10 cellular contexts compared by ENCODE assay signal in the genomic region with DNA sequence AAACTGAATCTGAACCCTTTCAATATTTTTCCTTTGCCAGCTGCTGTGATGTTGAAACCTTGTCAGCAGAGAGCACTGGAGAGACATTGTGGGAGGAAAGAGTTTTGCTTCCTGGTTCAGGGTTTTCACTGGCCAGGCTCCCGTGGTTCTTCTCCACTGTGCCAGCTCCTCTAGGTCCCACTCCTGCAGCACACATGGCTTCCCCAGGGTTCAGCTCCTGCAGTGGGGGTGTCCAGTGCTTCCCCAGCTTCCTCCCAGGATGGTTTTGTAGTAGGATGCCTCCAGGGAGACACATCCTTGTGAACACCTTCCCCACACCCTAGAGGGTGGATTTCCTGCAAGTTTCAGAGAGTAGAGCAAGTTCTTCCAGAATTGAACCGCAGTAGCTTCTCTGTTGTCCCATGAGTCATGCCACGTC. TPM values are rescaled to one million over a fixed set of nuclear protein-coding genes. Genes with fewer than 3 reads are reported as not detected.
DNase-seq lines count a peak whose midpoint lies in the region; ATAC-seq, FAIRE-seq and TF ChIP-seq lines count a peak whose summit lies in the region.
"Had no signal": no experiment of that assay in that cellular context is flagged by ENCODE, and none has a peak within 500 bp of the region (broad histone marks: within the 10 kb centered on the region; RNA-seq: fewer than 3 reads in every experiment).

No MANE protein-coding gene starts in this region.

- H3K27me3 ChIP-seq in K562 (ENCODE audit: control insufficient read depth in 2 of 2, insufficient read depth in 2 of 2, low read length in 2 of 2), result no peaks in the 10 kb centered on the region
- H3K27me3 ChIP-seq: BLaER1 treated with 17β-estradiol and CSF1 and Interleukin-3, amounts not matched to agents 10 nM and 100 nM had no signal

- H3K27ac ChIP-seq in K562 (ENCODE audit: extremely low read depth, low read depth, low read length), result no peak overlapping the region
- H3K27ac ChIP-seq: BLaER1 treated with 17β-estradiol and CSF1 and Interleukin-3, amounts not matched to agents 10 nM and 100 nM; parathyroid adenoma had no signal

- peak; percentile 37 to 53 for TF ChIP-seq RAD21 in K562 (CRISPR knock-in tag; conservative IDR thresholded peaks at IDR 0.05 in 1 of 2, IDR thresholded peaks at IDR 0.05 in 1 of 2)

- no peaks in the 10 kb centered on the region for H4K20me1 ChIP-seq in K562 (replicated peaks; ENCODE audit: control insufficient read depth, insufficient read depth, low read length)
- H4K20me1 ChIP-seq: BLaER1 treated with 17β-estradiol and CSF1 and Interleukin-3, amounts not matched to agents 10 nM and 100 nM had no signal

- no peaks in the 10 kb centered on the region for H3K79me2 ChIP-seq in K562 (ENCODE audit: control insufficient read depth, insufficient read depth, low read length)
- H3K79me2 ChIP-seq: parathyroid adenoma had no signal

- DNase-seq in NCI-H1105 treated with DMSO at 0.1 percent for 48 hours (lab: John Stamatoyannopoulos, UW), result peak; percentile 2
- DNase-seq in NCI-H1105 (lab: John Stamatoyannopoulos, UW), result no peak
- DNase-seq in NCI-H1092 (lab: John Stamatoyannopoulos, UW), result peak; percentile 0
- peak in 2 of 4 experiments; percentile 13 to 15 for DNase-seq in K562 (ENCODE audit: extremely low read depth in 1 of 4, low spot score in 3 of 4)
- DNase-seq in lung microvascular endothelial cell (ENCODE audit: low read depth in 2 of 2), result peak; percentile 22 to 43
- DNase-seq in T-helper 2 cell, result no peak
- DNase-seq in NK-92 (lab: John Stamatoyannopoulos, UW; ENCODE audit: unreplicated experiment), result no peak

- POLR2A ChIA-PET in K562 (lab: Yijun Ruan, JAX), result no interaction called here

- WGBS in K562 (ENCODE audit: insufficient coverage, low coverage, missing lambda C conversion rate), result 0% methylated on average over 3 of the region's 3 CpGs

- ATAC-seq in K562, result peak; percentile 84
- ATAC-seq in activated CD4-positive, CD25-positive, alpha-beta regulatory T cell treated with anti-CD3 and anti-CD28 coated beads, Interleukin-2, amount 50 U/mL, for 24 hours, result no peak

- no peaks in the 10 kb centered on the region for H3K9me1 ChIP-seq in K562 (ENCODE audit: control insufficient read depth, insufficient read depth, low read length)

- no peaks in the 10 kb centered on the region for H3K9me3 ChIP-seq in K562 (replicated peaks; ENCODE audit: control insufficient read depth, insufficient read depth, low read depth, low read length)

- intact Hi-C loops in K562 (cut with micrococcal nuclease), result loop anchor here (1.0 kb wide), 1 partner anchor 368 kb away; no protein-coding TSS in a partner anchor

- in situ Hi-C loops in K562 (cut with MboI), result no loop called here

- no peaks in the 10 kb centered on the region for H3K36me3 ChIP-seq in K562 (ENCODE audit: control insufficient read depth, insufficient read depth, low read length)
- H3K36me3 ChIP-seq: BLaER1 treated with 17β-estradiol and CSF1 and Interleukin-3, amounts not matched to agents 10 nM and 100 nM had no signal

- CTCF ChIA-PET in K562 (lab: Yijun Ruan, JAX; ENCODE audit: low intra/inter-chr PET ratio), result interaction anchor here (1.1 to 2.1 kb wide), 2 partner anchors 185 to 368 kb away, joined by 7 to 9 read pairs; no protein-coding TSS in a partner anchor

- H3K4me3 ChIP-seq in K562, result no peak overlapping the region
- H3K4me3 ChIP-seq: BLaER1 treated with 17β-estradiol and CSF1 and Interleukin-3, amounts not matched to agents 10 nM and 100 nM had no signal

- peak; percentile 46 for FAIRE-seq in K562 (lab: Jason Lieb, UNC)

- TF ChIP-seq CTCF in K562 (IDR thresholded peaks at IDR 0.05 in 2 of 3, conservative IDR thresholded peaks at IDR 0.05 in 1 of 3; ENCODE audit: insufficient read depth in 2 of 3, low read depth in 1 of 3, low read length in 3 of 3), result peak; percentile 36 to 54 (median 42); a peak in 4 of 6 replicates

- 0 out of 4 replicates have a peak overlapping the region, but pooled peaks of 1 of the 2 experiments have one; percentile 61 for H3K9ac ChIP-seq in K562 (ENCODE audit: insufficient read depth in 1 of 2, low read depth in 2 of 2, low read length in 2 of 2)
- H3K9ac ChIP-seq: parathyroid adenoma had no signal

- H3K4me1 ChIP-seq in K562 (replicated peaks in 1 of 2; ENCODE audit: control insufficient read depth in 2 of 2, insufficient read depth in 2 of 2, low read length in 2 of 2), result no peaks in the 10 kb centered on the region
- H3K4me1 ChIP-seq: parathyroid adenoma had no signal

- TF ChIP-seq POLR2A in K562 (conservative IDR thresholded peaks at IDR 0.05), result no peak

- no peak for TF ChIP-seq EP300 in K562 (IDR thresholded peaks at IDR 0.05; ENCODE audit: low read length)

- H2AFZ ChIP-seq in K562 (ENCODE audit: low read depth, low read length), result peak overlapping the region; percentile 74
- H2AFZ ChIP-seq: parathyroid adenoma had no signal

- no TSS peak for BruUV-seq in K562 (replicated peaks; lab: Mats Ljungman, UMichigan)

- H3K4me2 ChIP-seq in K562 (ENCODE audit: insufficient read depth, low read length), result peak overlapping the region; percentile 54

TF ChIP-seq in K562, 482 proteins besides CTCF, POLR2A, EP300 and RAD21 (continues in another document):
- TF ChIP-seq L3MBTL2 (IDR thresholded peaks at IDR 0.05) (no peak), FIP1L1 (IDR thresholded peaks at IDR 0.05; ENCODE audit: low read depth, low read length, poor library complexity, severe bottlenecking) (no peak), SMC3 (conservative IDR thresholded peaks at IDR 0.05; ENCODE audit: insufficient read depth, low read depth, low read length) (0 out of 2 replicates have a peak, but pooled peaks have one; percentile 9), TCF7 (IDR thresholded peaks at IDR 0.05; ENCODE audit: borderline replicate concordance) (no peak), HSF4 (CRISPR knock-in tag; IDR thresholded peaks at IDR 0.05; ENCODE audit: borderline replicate concordance) (no peak), ZNF212 (CRISPR knock-in tag; IDR thresholded peaks at IDR 0.05) (no peak), NR2C2 (CRISPR knock-in tag; IDR thresholded peaks at IDR 0.05) (no peak), NR2C2 (tag; IDR thresholded peaks at IDR 0.05) (peak; percentile 70), ELF1 (tag; IDR thresholded peaks at IDR 0.05) (peak; percentile 47; the same call in 1 of the 2 replicates), NELFE (IDR thresholded peaks at IDR 0.05; ENCODE audit: insufficient read depth, insufficient read length) (no peak), ZNF165 (CRISPR knock-in tag; IDR thresholded peaks at IDR 0.05; ENCODE audit: borderline replicate concordance) (no peak)
- TF ChIP-seq, protein P1, sequence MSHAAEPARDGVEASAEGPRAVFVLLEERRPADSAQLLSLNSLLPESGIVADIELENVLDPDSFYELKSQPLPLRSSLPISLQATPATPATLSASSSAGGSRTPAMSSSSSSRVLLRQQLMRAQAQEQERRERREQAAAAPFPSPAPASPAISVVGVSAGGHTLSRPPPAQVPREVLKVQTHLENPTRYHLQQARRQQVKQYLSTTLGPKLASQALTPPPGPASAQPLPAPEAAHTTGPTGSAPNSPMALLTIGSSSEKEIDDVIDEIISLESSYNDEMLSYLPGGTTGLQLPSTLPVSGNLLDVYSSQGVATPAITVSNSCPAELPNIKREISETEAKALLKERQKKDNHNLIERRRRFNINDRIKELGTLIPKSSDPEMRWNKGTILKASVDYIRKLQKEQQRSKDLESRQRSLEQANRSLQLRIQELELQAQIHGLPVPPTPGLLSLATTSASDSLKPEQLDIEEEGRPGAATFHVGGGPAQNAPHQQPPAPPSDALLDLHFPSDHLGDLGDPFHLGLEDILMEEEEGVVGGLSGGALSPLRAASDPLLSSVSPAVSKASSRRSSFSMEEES (CRISPR knock-in tag; IDR thresholded peaks at IDR 0.05), result no peak
- TF ChIP-seq, protein P2, sequence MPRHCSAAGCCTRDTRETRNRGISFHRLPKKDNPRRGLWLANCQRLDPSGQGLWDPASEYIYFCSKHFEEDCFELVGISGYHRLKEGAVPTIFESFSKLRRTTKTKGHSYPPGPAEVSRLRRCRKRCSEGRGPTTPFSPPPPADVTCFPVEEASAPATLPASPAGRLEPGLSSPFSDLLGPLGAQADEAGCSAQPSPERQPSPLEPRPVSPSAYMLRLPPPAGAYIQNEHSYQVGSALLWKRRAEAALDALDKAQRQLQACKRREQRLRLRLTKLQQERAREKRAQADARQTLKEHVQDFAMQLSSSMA (CRISPR knock-in tag; IDR thresholded peaks at IDR 0.05), result no peak
- TF ChIP-seq, protein P3, sequence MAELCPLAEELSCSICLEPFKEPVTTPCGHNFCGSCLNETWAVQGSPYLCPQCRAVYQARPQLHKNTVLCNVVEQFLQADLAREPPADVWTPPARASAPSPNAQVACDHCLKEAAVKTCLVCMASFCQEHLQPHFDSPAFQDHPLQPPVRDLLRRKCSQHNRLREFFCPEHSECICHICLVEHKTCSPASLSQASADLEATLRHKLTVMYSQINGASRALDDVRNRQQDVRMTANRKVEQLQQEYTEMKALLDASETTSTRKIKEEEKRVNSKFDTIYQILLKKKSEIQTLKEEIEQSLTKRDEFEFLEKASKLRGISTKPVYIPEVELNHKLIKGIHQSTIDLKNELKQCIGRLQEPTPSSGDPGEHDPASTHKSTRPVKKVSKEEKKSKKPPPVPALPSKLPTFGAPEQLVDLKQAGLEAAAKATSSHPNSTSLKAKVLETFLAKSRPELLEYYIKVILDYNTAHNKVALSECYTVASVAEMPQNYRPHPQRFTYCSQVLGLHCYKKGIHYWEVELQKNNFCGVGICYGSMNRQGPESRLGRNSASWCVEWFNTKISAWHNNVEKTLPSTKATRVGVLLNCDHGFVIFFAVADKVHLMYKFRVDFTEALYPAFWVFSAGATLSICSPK (IDR thresholded peaks at IDR 0.05; ENCODE audit: borderline replicate concordance), result no peak

RNA-seq across cellular contexts. Expression of gene SULT1C3, which starts 24.0 kb away (rescaled TPM):
- not detected in 2 replicates for total RNA-seq in K562 (2011; cell fraction: chromatin; rRNA removed; ENCODE audit: low replicate concordance)
- not detected in 2 replicates for total RNA-seq in K562 (2011; cell fraction: nucleolus; rRNA removed)
- total RNA-seq in K562 (2011; cell fraction: nucleoplasm; rRNA removed), result not detected in 2 replicates
- total RNA-seq in K562 (2014; rRNA removed) (not detected in 2 replicates), K562 (2014; rRNA removed; fragmentation: Illumina TruSeq; extraction: Trizol) (not detected in 2 replicates), K562 (2015; rRNA removed; fragmentation: Illumina TruSeq; extraction: Trizol) (not detected in 2 replicates), K562 (2021) (not detected in 2 replicates), lung microvascular endothelial cell (not detected in 2 replicates)
- polyA plus RNA-seq in K562 (2011; rRNA removed) (not detected in 2 replicates), K562 (2014; fragmentation: Illumina TruSeq; extraction: Trizol) (not detected in 2 replicates), K562 (2014; fragmentation: Nextera tagmentation; extraction: Ambion mirVana) (not detected), K562 (2014; rRNA removed) (not detected in 2 replicates)
- not detected in 2 replicates for polyA plus RNA-seq in K562 (2011; cell fraction: cytosol; rRNA removed)
- not detected in 2 replicates for polyA plus RNA-seq in K562 (2011; cell fraction: nucleus; rRNA removed)
- not detected in 2 replicates for polyA plus RNA-seq in K562 (2012)
- not detected in 2 replicates for polyA minus RNA-seq in K562 (2011; rRNA and poly(A)+ RNA removed)
- polyA minus RNA-seq in K562 (2011; cell fraction: cytosol; rRNA and poly(A)+ RNA removed), result not detected in 2 replicates
- polyA minus RNA-seq in K562 (2011; cell fraction: nucleus; rRNA and poly(A)+ RNA removed), result not detected in 2 replicates

Comparison
In these comparisons a context has a peak if more than half of its experiments do, and no peak if none do; other contexts are left out.
1. DNase-seq: peak in NCI-H1105 treated with DMSO at 0.1 percent for 48 hours (single experiment), NCI-H1092 (single experiment) and lung microvascular endothelial cell (2 of 2); none in NCI-H1105 (single experiment), T-helper 2 cell (0 of 5) and NK-92 (single experiment).